In the genomic region with DNA sequence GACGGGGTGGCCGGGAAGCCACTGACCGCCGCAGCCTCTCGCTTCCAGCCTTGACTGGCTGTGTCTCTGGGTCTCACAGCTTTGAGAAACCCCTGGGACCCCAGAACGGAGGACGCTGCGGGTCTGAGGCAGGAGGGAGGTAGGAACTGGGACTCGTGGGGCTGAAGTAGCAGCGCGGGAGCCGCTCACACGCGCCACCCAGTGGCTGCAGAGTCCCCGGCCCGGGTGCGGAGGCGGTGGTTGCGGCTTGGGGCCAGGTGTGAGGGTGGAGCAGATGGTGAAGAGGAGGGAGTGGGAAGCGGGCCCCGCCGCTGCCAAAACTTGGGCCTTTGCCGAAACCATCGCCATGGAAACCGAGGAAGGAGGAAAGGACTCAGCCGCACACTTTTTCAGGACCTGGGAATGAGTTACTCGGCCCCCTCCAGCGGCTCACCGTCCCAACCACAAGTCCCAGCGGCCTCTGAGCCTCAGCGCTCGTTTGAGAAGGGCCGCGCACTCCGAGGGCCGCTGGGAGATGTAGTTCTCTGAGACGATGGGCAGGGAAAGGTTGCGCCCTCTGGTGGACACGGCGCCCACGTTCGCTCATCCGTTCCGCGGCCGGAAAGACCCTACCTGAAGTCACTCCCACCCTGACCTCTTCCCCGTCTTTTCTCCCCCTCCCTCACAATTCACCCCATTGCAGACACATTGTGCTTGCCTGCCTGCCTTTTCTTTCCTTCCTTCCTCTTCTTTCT, we compare ENCODE assay signal across 8 cellular contexts. TPM values are rescaled to one million over a fixed set of nuclear protein-coding genes. Genes with fewer than 3 reads are reported as not detected.
A peak's percentile ranks its signal among the peaks of the same experiment; 100 is the strongest.
DNase-seq lines count a peak whose midpoint lies in the region; ATAC-seq and TF ChIP-seq lines count a peak whose summit lies in the region.

No MANE protein-coding gene starts in this region.

- WGBS in IMR-90 (ENCODE audit: extremely low coverage in 2 of 2, insufficient read length in 1 of 2), 2 experiments, result 0% methylated on average over 9 of the region's 47 CpGs; no CpG with 5 or more reads in 1 of the 2 experiments

- H3F3A ChIP-seq in OCI-LY1 (ENCODE audit: insufficient read depth, low read length), result peaks cover 6% of the 10 kb centered on the region

- peak overlapping the region; percentile 85 for H2AK9ac ChIP-seq in IMR-90 (replicated peaks; ENCODE audit: low read depth, low read length, poor library complexity)

- no peak overlapping the region for H3K14ac ChIP-seq in IMR-90 (replicated peaks; ENCODE audit: low read depth, low read length)

- H3K4ac ChIP-seq in IMR-90 (ENCODE audit: low read depth, low read length), result 0 out of 2 replicates have a peak overlapping the region, but pooled peaks have one; percentile 35

- TF ChIP-seq POLR2A in IMR-90 (IDR thresholded peaks at IDR 0.05; ENCODE audit: low read depth, low read length), result no peak

- ATAC-seq in GM21576 (IDR thresholded peaks at IDR 0.05; ENCODE audit: unreplicated experiment), result peak; percentile 67
- ATAC-seq in IMR-90 (ENCODE audit: low read depth), result peak; percentile 90
- ATAC-seq in mucosa of descending colon, result peak; percentile 94

- no peak overlapping the region for H2BK5ac ChIP-seq in IMR-90 (ENCODE audit: low read depth, low read length, poor library complexity, severe bottlenecking)

- peaks cover 3% of the 10 kb centered on the region; the same call in 1 of the 2 replicates for H4K20me1 ChIP-seq in IMR-90 (ENCODE audit: insufficient read depth, low read length)
- H4K20me1 ChIP-seq in OCI-LY1 (ENCODE audit: insufficient read depth, low read length), result no peaks in the 10 kb centered on the region

- peak; percentile 74 for TF ChIP-seq RAD21 in IMR-90 (IDR thresholded peaks at IDR 0.05; ENCODE audit: low read length)

- H3K18ac ChIP-seq in IMR-90 (ENCODE audit: low read depth, low read length), result no peak overlapping the region

- H4K5ac ChIP-seq in IMR-90 (ENCODE audit: low read depth, low read length), result no peak overlapping the region

- 0 out of 2 replicates have a peak overlapping the region, but pooled peaks have one; percentile 10 for H3K56ac ChIP-seq in IMR-90 (ENCODE audit: extremely low read depth, insufficient read depth, low read length)

- H3K36me3 ChIP-seq in IMR-90 (ENCODE audit: control insufficient read depth, insufficient read depth, low read length), result peaks cover 4% of the 10 kb centered on the region; the same call in 1 of the 2 replicates
- peaks cover 17% of the 10 kb centered on the region for H3K36me3 ChIP-seq in OCI-LY1 (ENCODE audit: insufficient read depth, low read length)
- H3K36me3 ChIP-seq in mucosa of descending colon (ENCODE audit: low read depth), result no peaks in the 10 kb centered on the region

- no peaks in the 10 kb centered on the region for H3K79me2 ChIP-seq in OCI-LY1 (ENCODE audit: insufficient read depth, low read length)

- H3K9me2 ChIP-seq in OCI-LY1 (ENCODE audit: low read depth, low read length), result no peaks in the 10 kb centered on the region

- TF ChIP-seq CTCF in IMR-90 (conservative IDR thresholded peaks at IDR 0.05; ENCODE audit: low read depth, low read length) (peak; percentile 83), OCI-LY1 (IDR thresholded peaks at IDR 0.05; ENCODE audit: low read length) (peak; percentile 80), epithelial cell of esophagus (IDR thresholded peaks at IDR 0.05; ENCODE audit: insufficient read depth, low read depth, low read length, missing control alignments) (peak; percentile 72), mucosa of descending colon (IDR thresholded peaks at IDR 0.05) (peak; percentile 75)

- H3K79me1 ChIP-seq in IMR-90 (ENCODE audit: low read depth in 1 of 2, low read length in 2 of 2), result peaks cover 3 to 7% of the 10 kb centered on the region in 2 experiments; a peak in 2 of 4 replicates

- H2AK5ac ChIP-seq in IMR-90 (ENCODE audit: low read depth, low read length), result no peak overlapping the region; the same call in 1 of the 2 replicates

- dilution Hi-C loops in IMR-90 (cut with HindIII; ENCODE audit: low sequenced_read_pairs, unreplicated experiment), result no loop called here

- H3K9ac ChIP-seq in IMR-90 (ENCODE audit: low read depth, low read length) (peak overlapping the region; percentile 45), OCI-LY1 (ENCODE audit: low read length) (peak overlapping the region; percentile 72)

- DNase-seq in DMS114 treated with DMSO at 0.1 percent for 48 hours (lab: John Stamatoyannopoulos, UW; ENCODE audit: unreplicated experiment), result peak; percentile 79
- peak; percentile 92 for DNase-seq in IMR-90
- peak; percentile 91 for DNase-seq in activated T-cell treated with anti-CD3 and anti-CD28 coated beads for 1 hour (ENCODE audit: low read depth)
- DNase-seq in epithelial cell of esophagus (ENCODE audit: low read depth), result peak; percentile 94
- DNase-seq in mucosa of descending colon, result peak; percentile 96
- DNase-seq in stimulated activated CD8-positive, alpha-beta memory T cell treated with anti-CD3 and anti-CD28 coated beads, Interleukin-2, amount 100 ng/mL, for 48 hours (ENCODE audit: low read depth in 2 of 2), result peak; percentile 91

- H3K4me3 ChIP-seq in IMR-90 (ENCODE audit: insufficient read depth, low read depth, low read length) (peak overlapping the region; percentile 53), OCI-LY1 (ENCODE audit: low read depth, low read length, poor library complexity, severe bottlenecking) (peak overlapping the region; percentile 69), epithelial cell of esophagus (ENCODE audit: low read length) (peak overlapping the region; percentile 71), mucosa of descending colon (peak overlapping the region; percentile 42)

- peaks cover 37% of the 10 kb centered on the region for H3K27me3 ChIP-seq in IMR-90 (ENCODE audit: control insufficient read depth, insufficient read depth, low read length)
- H3K27me3 ChIP-seq in OCI-LY1 (ENCODE audit: insufficient read depth, low read length), result peaks cover 19% of the 10 kb centered on the region

- H3K23ac ChIP-seq in IMR-90 (ENCODE audit: low read depth, low read length), result no peak overlapping the region; the same call in 1 of the 2 replicates

- CTCF ChIA-PET in IMR-90 (lab: Yijun Ruan, JAX), result no interaction called here

- H3K4me2 ChIP-seq in IMR-90 (ENCODE audit: low read depth, low read length), result peak overlapping the region; percentile 93
- peak overlapping the region; percentile 85 for H3K4me2 ChIP-seq in OCI-LY1 (ENCODE audit: low read length)

- no TSS peak for BruUV-seq in IMR-90 (replicated peaks; lab: Mats Ljungman, UMichigan)

- no peaks in the 10 kb centered on the region for H3K9me3 ChIP-seq in IMR-90 (ENCODE audit: control insufficient read depth, insufficient read depth, low read length)
- no peaks in the 10 kb centered on the region for H3K9me3 ChIP-seq in OCI-LY1 (ENCODE audit: low read length)
- no peaks in the 10 kb centered on the region for H3K9me3 ChIP-seq in mucosa of descending colon

- H4K91ac ChIP-seq in IMR-90 (ENCODE audit: insufficient read depth, low read depth, low read length), result no peak overlapping the region; the same call in 1 of the 2 replicates

- H2AFZ ChIP-seq in IMR-90 (replicated peaks; ENCODE audit: low read length, poor library complexity) (peak overlapping the region; percentile 100), OCI-LY1 (ENCODE audit: low read length) (peak overlapping the region; percentile 29)

- peaks cover 3% of the 10 kb centered on the region; the same call in 1 of the 2 replicates for H3K9me1 ChIP-seq in IMR-90 (ENCODE audit: insufficient read depth, low read length)

- no peak overlapping the region for H2BK120ac ChIP-seq in IMR-90 (ENCODE audit: low read depth, low read length)

- no peak overlapping the region for H2BK15ac ChIP-seq in IMR-90 (ENCODE audit: low read depth, low read length)

- H2BK20ac ChIP-seq in IMR-90 (ENCODE audit: low read depth, low read length), result no peak overlapping the region

- H4K8ac ChIP-seq in IMR-90 (ENCODE audit: low read depth in 2 of 2, low read length in 2 of 2), result peak overlapping the region in 1 of 2 experiments; percentile 83; a peak in 1 of 4 replicates

- intact Hi-C loops in IMR-90 (cut with micrococcal nuclease), result loop anchor here (1.0 kb wide), 4 partner anchors 51 to 217 kb away; a partner anchor contains a TSS
- intact Hi-C loops in mucosa of descending colon (cut with DNase I, micrococcal nuclease), result loop anchor here (2.0 to 5.0 kb wide), 2 partner anchors 51 kb away; no protein-coding TSS in a partner anchor

- POLR2A ChIA-PET in IMR-90 (lab: Charles Lee; ENCODE audit: unreplicated experiment), result no interaction called here

- H3K4me1 ChIP-seq in IMR-90 (ENCODE audit: control insufficient read depth, insufficient read depth, low read length) (no peaks in the 10 kb centered on the region), OCI-LY1 (ENCODE audit: insufficient read depth, low read length, severe bottlenecking) (peaks cover 5% of the 10 kb centered on the region), mucosa of descending colon (ENCODE audit: low read depth) (no peaks in the 10 kb centered on the region)

- no peak overlapping the region; the same call in 1 of the 2 replicates for H3K27ac ChIP-seq in IMR-90 (ENCODE audit: insufficient read depth, low read length)
- peak overlapping the region; percentile 39 for H3K27ac ChIP-seq in OCI-LY1 (ENCODE audit: low read depth, low read length, poor library complexity, severe bottlenecking)

- in situ Hi-C loops in IMR-90 (cut with MboI; ENCODE audit: low sequenced_read_pairs), result loop anchor here (10.0 kb wide), 1 partner anchor 49 kb away; no protein-coding TSS in a partner anchor

RNA-seq across cellular contexts. Expression of a gene that starts 2.2 kb away (rescaled TPM):
- not detected in 2 replicates for total RNA-seq in IMR-90 (2012; rRNA removed)
- 0.03 TPM in 1 of 2 replicates, not detected in the other for polyA plus RNA-seq in IMR-90 (2012; rRNA removed)
- polyA plus RNA-seq in IMR-90 (2012; cell fraction: cytosol; rRNA removed), result 0.04 TPM in 1 of 2 replicates, not detected in the other
- polyA plus RNA-seq in IMR-90 (2012; cell fraction: nucleus; rRNA removed; ENCODE audit: low replicate concordance), result 0.21 and 0.24 TPM in 2 replicates
- 1 to 10 TPM in 1 of 3 donors, under 1 TPM in 2; 0.20 to 1.0 (median 0.51) TPM for total RNA-seq in mucosa of descending colon

RNA-seq across cellular contexts. Expression of a gene that starts 8.1 kb away (rescaled TPM):
- total RNA-seq in IMR-90 (2012; rRNA removed) (122 and 125 TPM in 2 replicates), mucosa of descending colon (10 to 100 TPM; 65.2 to 78.7 (median 76.6) TPM)
- 76.8 and 77.9 TPM in 2 replicates for polyA plus RNA-seq in IMR-90 (2012; rRNA removed)
- polyA plus RNA-seq in IMR-90 (2012; cell fraction: cytosol; rRNA removed), result 69.5 and 71.7 TPM in 2 replicates
- 123 and 140 TPM in 2 replicates for polyA plus RNA-seq in IMR-90 (2012; cell fraction: nucleus; rRNA removed; ENCODE audit: low replicate concordance)

RNA-seq across cellular contexts. Expression of a gene that starts 9.5 kb away (rescaled TPM):
- 10.4 and 11.4 TPM in 2 replicates for total RNA-seq in IMR-90 (2012; rRNA removed)
- 12.1 and 12.9 TPM in 2 replicates for polyA plus RNA-seq in IMR-90 (2012; rRNA removed)
- polyA plus RNA-seq in IMR-90 (2012; cell fraction: cytosol; rRNA removed), result 8.5 and 12.7 TPM in 2 replicates
- 15.2 and 58.9 TPM in 2 replicates for polyA plus RNA-seq in IMR-90 (2012; cell fraction: nucleus; rRNA removed; ENCODE audit: low replicate concordance)
- total RNA-seq in mucosa of descending colon, result 10 to 100 TPM; 31.2 to 36.4 (median 36.3) TPM

RNA-seq across cellular contexts. Expression of a gene that starts 18.3 kb away (rescaled TPM):
- total RNA-seq in IMR-90 (2012; rRNA removed) (not detected in 2 replicates), mucosa of descending colon (not detected)
- not detected in 2 replicates for polyA plus RNA-seq in IMR-90 (2012; rRNA removed)
- not detected in 2 replicates for polyA plus RNA-seq in IMR-90 (2012; cell fraction: cytosol; rRNA removed)
- not detected in 2 replicates for polyA plus RNA-seq in IMR-90 (2012; cell fraction: nucleus; rRNA removed; ENCODE audit: low replicate concordance)

RNA-seq across cellular contexts. Expression of a gene that starts 20.3 kb away (rescaled TPM):
- total RNA-seq in IMR-90 (2012; rRNA removed), result not detected in 2 replicates
- polyA plus RNA-seq in IMR-90 (2012; rRNA removed), result not detected in 2 replicates
- polyA plus RNA-seq in IMR-90 (2012; cell fraction: cytosol; rRNA removed), result not detected in 2 replicates
- polyA plus RNA-seq in IMR-90 (2012; cell fraction: nucleus; rRNA removed; ENCODE audit: low replicate concordance), result not detected in 2 replicates
- not detected for total RNA-seq in mucosa of descending colon
